ENCODE assay signal across 9 cellular contexts in genomic region chr5:81850494-81850893, GRCh38.
DNase-seq lines count a peak whose midpoint lies in the region; ATAC-seq and TF ChIP-seq lines count a peak whose summit lies in the region.
"Had no signal": no experiment of that assay in that cellular context is flagged by ENCODE, and none has a peak within 500 bp of the region (broad histone marks: within the 10 kb centered on the region; RNA-seq: fewer than 3 reads in every experiment).

No MANE protein-coding gene starts in this region.

- DNase-seq in G401 (ENCODE audit: low spot score) (peak; percentile 51), RPMI7951 (ENCODE audit: low read depth) (peak; percentile 31), foreskin fibroblast (peak; percentile 28 to 73), skeletal muscle cell (ENCODE audit: low read depth) (peak; percentile 39), HT-29 (ENCODE audit: low spot score) (no peak), mesenteric fat pad (ENCODE audit: low spot score) (no peak), HuH-7.5 (ENCODE audit: low spot score) (no peak)

- ATAC-seq in GM19455 (IDR thresholded peaks at IDR 0.05; ENCODE audit: unreplicated experiment): no peak
- ATAC-seq: left colon had no signal

- in situ Hi-C loops in G401 (cut with HindIII; ENCODE audit: low sequenced_read_pairs): no loop called here

- TF ChIP-seq CTCF in foreskin fibroblast (IDR thresholded peaks at IDR 0.05; ENCODE audit: low read depth, low read length): no peak

- no peak overlapping the region for H3K4me3 ChIP-seq in foreskin fibroblast (ENCODE audit: low read depth in 1 of 2, low read length in 2 of 2)
- H3K4me3 ChIP-seq in skeletal muscle cell (ENCODE audit: low read depth, low read length): no peak overlapping the region

Comparison
In these comparisons a context has a peak if more than half of its experiments do, and no peak if none do; other contexts are left out.
1. DNase-seq: peak in G401 (single experiment), RPMI7951 (single experiment), foreskin fibroblast (2 of 2) and skeletal muscle cell (single experiment); none in HT-29 (single experiment), mesenteric fat pad (single experiment) and HuH-7.5 (single experiment).